8 cellular contexts compared by ENCODE assay signal in genomic region chr4:99894998-99895397, GRCh38. TPM values are rescaled to one million over a fixed set of nuclear protein-coding genes. Genes with fewer than 3 reads are reported as not detected.
DNase-seq lines count a peak whose midpoint lies in the region; ATAC-seq and TF ChIP-seq lines count a peak whose summit lies in the region.

No MANE protein-coding gene starts in this region.

- TF ChIP-seq CTCF in chondrocyte (IDR thresholded peaks at IDR 0.05) = no peak

- H3K4me1 Mint-ChIP-seq in stimulated activated naive CD8-positive, alpha-beta T cell treated with anti-CD3 and anti-CD28 coated beads, Interleukin-15, Interleukin-2, amounts not matched to agents 100 ng/mL and 50 ng/mL, for 24 hours (ENCODE audit: low read depth) = peaks cover 44% of the 10 kb centered on the region
- H3K4me1 Mint-ChIP-seq in chondrocyte (ENCODE audit: low read depth) = peaks cover 39% of the 10 kb centered on the region

- no peaks in the 10 kb centered on the region for H3K9me3 ChIP-seq in muscle layer of duodenum (ENCODE audit: control insufficient read depth in 1 of 2, low read length in 2 of 2)

- no peaks in the 10 kb centered on the region for H3K27me3 ChIP-seq in muscle layer of duodenum (ENCODE audit: low read depth, low read length)

- H3K4me3 Mint-ChIP-seq in stimulated activated naive CD8-positive, alpha-beta T cell treated with anti-CD3 and anti-CD28 coated beads, Interleukin-15, Interleukin-2, amounts not matched to agents 100 ng/mL and 50 ng/mL, for 24 hours = peak overlapping the region; percentile 96
- H3K4me3 Mint-ChIP-seq in chondrocyte (ENCODE audit: unreplicated experiment) = peak overlapping the region; percentile 98

- peak overlapping the region; percentile 79 for H3K27ac ChIP-seq in muscle layer of duodenum (ENCODE audit: low read length)

- DNase-seq in stimulated activated naive CD8-positive, alpha-beta T cell treated with anti-CD3 and anti-CD28 coated beads, Interleukin-15, Interleukin-2, amounts not matched to agents 100 U/mL and 50 U/mL, for 24 hours = no peak
- no peak for DNase-seq in chondrocyte (ENCODE audit: low spot score)
- no peak for DNase-seq in SIG-M5 treated with dmso at 0.1 percent for 504 hours (lab: John Stamatoyannopoulos, UW; ENCODE audit: unreplicated experiment)
- DNase-seq in activated CD4-positive, CD25-positive, alpha-beta regulatory T cell treated with anti-CD3 and anti-CD28 coated beads, Interleukin-2, amount 50 U/mL, for 72 hours = no peak
- no peak for DNase-seq in OCI-M2 (lab: John Stamatoyannopoulos, UW; ENCODE audit: unreplicated experiment)

- ATAC-seq in stimulated activated naive CD8-positive, alpha-beta T cell treated with anti-CD3 and anti-CD28 coated beads, Interleukin-15, Interleukin-2, amounts not matched to agents 100 U/mL and 50 U/mL, for 24 hours = no peak
- ATAC-seq in GM18858 (IDR thresholded peaks at IDR 0.05; ENCODE audit: unreplicated experiment) = no peak

- H3K36me3 ChIP-seq in muscle layer of duodenum (ENCODE audit: control insufficient read depth in 1 of 2, insufficient read depth in 2 of 2, low read length in 2 of 2) = peaks cover 0 to 5% of the 10 kb centered on the region in 2 donors

- peaks cover 22% of the 10 kb centered on the region for H3K36me3 Mint-ChIP-seq in stimulated activated naive CD8-positive, alpha-beta T cell treated with anti-CD3 and anti-CD28 coated beads, Interleukin-15, Interleukin-2, amounts not matched to agents 100 ng/mL and 50 ng/mL, for 24 hours (ENCODE audit: low read depth)
- H3K36me3 Mint-ChIP-seq in chondrocyte (ENCODE audit: low read depth) = no peaks in the 10 kb centered on the region

- no peaks in the 10 kb centered on the region for H3K9me3 Mint-ChIP-seq in stimulated activated naive CD8-positive, alpha-beta T cell treated with anti-CD3 and anti-CD28 coated beads, Interleukin-15, Interleukin-2, amounts not matched to agents 100 ng/mL and 50 ng/mL, for 24 hours
- H3K9me3 Mint-ChIP-seq in chondrocyte (ENCODE audit: low read depth) = no peaks in the 10 kb centered on the region

- peak overlapping the region; percentile 81 to 97 for H3K4me3 ChIP-seq in muscle layer of duodenum (ENCODE audit: low read depth in 1 of 2, low read length in 2 of 2)

- no peak overlapping the region for H3K27ac Mint-ChIP-seq in stimulated activated naive CD8-positive, alpha-beta T cell treated with anti-CD3 and anti-CD28 coated beads, Interleukin-15, Interleukin-2, amounts not matched to agents 100 ng/mL and 50 ng/mL, for 24 hours
- H3K27ac Mint-ChIP-seq in chondrocyte (ENCODE audit: unreplicated experiment) = peak overlapping the region; percentile 93

- peaks cover 9 to 31% of the 10 kb centered on the region in 2 donors for H3K4me1 ChIP-seq in muscle layer of duodenum (ENCODE audit: control insufficient read depth in 1 of 2, insufficient read depth in 2 of 2, low read length in 2 of 2)

- no peaks in the 10 kb centered on the region for H3K27me3 Mint-ChIP-seq in stimulated activated naive CD8-positive, alpha-beta T cell treated with anti-CD3 and anti-CD28 coated beads, Interleukin-15, Interleukin-2, amounts not matched to agents 100 ng/mL and 50 ng/mL, for 24 hours
- no peaks in the 10 kb centered on the region for H3K27me3 Mint-ChIP-seq in chondrocyte (ENCODE audit: low read depth)

RNA-seq across cellular contexts. Expression of gene LAMTOR3, which starts 0.8 kb away (rescaled TPM):
- 34.2 to 38.8 TPM (median 36.2 TPM) in 3 replicates for total RNA-seq in chondrocyte

RNA-seq across cellular contexts. Expression of gene DNAJB14, which starts 51.4 kb away (rescaled TPM):
- 57.6 to 59.9 TPM (median 57.9 TPM) in 3 replicates for total RNA-seq in chondrocyte

RNA-seq across cellular contexts. Expression of gene H2AZ1, which starts 55.1 kb away (rescaled TPM):
- total RNA-seq in chondrocyte = 157 to 209 TPM (median 198 TPM) in 3 replicates
